ENCODE assay signal across 12 cellular contexts in the genomic region with DNA sequence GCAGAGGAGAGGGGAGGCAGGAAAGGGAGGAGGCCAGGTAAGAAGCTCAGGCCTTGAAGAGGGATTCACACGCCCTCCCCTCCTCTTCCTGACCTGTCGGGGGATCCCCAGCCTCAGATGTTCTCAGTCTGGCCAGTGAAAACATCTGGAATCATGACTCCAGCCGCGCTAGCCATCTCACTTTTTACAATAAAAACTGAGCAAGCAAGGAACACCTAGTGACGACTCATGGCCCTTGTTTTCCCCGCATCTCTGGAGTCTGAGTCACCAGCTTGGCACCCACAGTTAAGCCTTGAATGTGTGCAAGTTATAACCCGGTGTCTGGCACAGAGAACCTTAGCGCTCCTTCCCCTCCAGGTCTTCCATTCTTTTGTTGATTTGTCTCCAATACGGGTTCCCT.
DNase-seq lines count a peak whose midpoint lies in the region; ATAC-seq and TF ChIP-seq lines count a peak whose summit lies in the region.
"Had no signal": no experiment of that assay in that cellular context is flagged by ENCODE, and none has a peak within 500 bp of the region (broad histone marks: within the 10 kb centered on the region; RNA-seq: fewer than 3 reads in every experiment).

No MANE protein-coding gene starts in this region.

- BruUV-seq in Calu3 (replicated peaks; lab: Mats Ljungman, UMichigan): no TSS peak

- TF ChIP-seq CTCF in Calu3 (IDR thresholded peaks at IDR 0.05; ENCODE audit: unreplicated experiment) (no peak), osteocyte (IDR thresholded peaks at IDR 0.05) (no peak)

- H3K36me3 Mint-ChIP-seq in Calu3 (ENCODE audit: insufficient read depth, unreplicated experiment) (peaks cover 19% of the 10 kb centered on the region), osteocyte (ENCODE audit: unreplicated experiment) (peaks cover 2% of the 10 kb centered on the region)

- H3K9me3 Mint-ChIP-seq in Calu3 (ENCODE audit: low read depth, unreplicated experiment) (no peaks in the 10 kb centered on the region), osteocyte (ENCODE audit: unreplicated experiment) (no peaks in the 10 kb centered on the region)

- intact Hi-C loops in Calu3 (cut with micrococcal nuclease; ENCODE audit: unreplicated experiment): loop anchor here (2.0 to 5.0 kb wide), 2 partner anchors 45 to 64 kb away; no protein-coding TSS in a partner anchor

- H3K4me3 Mint-ChIP-seq in Calu3 (ENCODE audit: low read depth, unreplicated experiment) (peak overlapping the region; percentile 87), osteocyte (ENCODE audit: unreplicated experiment) (no peak overlapping the region)

- H3K27ac Mint-ChIP-seq in Calu3 (ENCODE audit: unreplicated experiment): peak overlapping the region; percentile 99
- peak overlapping the region; percentile 96 for H3K27ac Mint-ChIP-seq in osteocyte (ENCODE audit: unreplicated experiment)

- peaks cover 79% of the 10 kb centered on the region for H3K4me1 Mint-ChIP-seq in Calu3 (ENCODE audit: low read depth, unreplicated experiment)
- H3K4me1 Mint-ChIP-seq in osteocyte (ENCODE audit: unreplicated experiment): peaks cover 70% of the 10 kb centered on the region

- H3K27me3 Mint-ChIP-seq in Calu3 (ENCODE audit: unreplicated experiment) (no peaks in the 10 kb centered on the region), osteocyte (ENCODE audit: unreplicated experiment) (no peaks in the 10 kb centered on the region)

- DNase-seq in Calu3 (peak; percentile 67), NCI-H460 (ENCODE audit: extremely low read depth, low read depth) (peak; percentile 48), epithelial cell of prostate (ENCODE audit: low read depth, low spot score) (peak; percentile 92), osteocyte (ENCODE audit: extremely low spot score, unreplicated experiment) (no peak), SIG-M5 treated with dmso at 0.1 percent for 504 hours (lab: John Stamatoyannopoulos, UW; ENCODE audit: unreplicated experiment) (no peak), GM19238 (ENCODE audit: insufficient read length, low spot score) (no peak)
- DNase-seq: activated T-cell treated with anti-CD3 and anti-CD28 coated beads, Interleukin-2, amount 50 U/mL, for 48 hours; GDM1; heart left ventricle; SIG-M5 had no signal

- CTCF ChIA-PET in Calu3 (lab: Charles Lee): no interaction called here

- ATAC-seq in HG03521 (IDR thresholded peaks at IDR 0.05; ENCODE audit: unreplicated experiment) (no peak), HG03159 (IDR thresholded peaks at IDR 0.05; ENCODE audit: unreplicated experiment) (no peak)

- peak overlapping the region; percentile 100 for H3K27ac ChIP-seq in epithelial cell of prostate
- H3K27ac ChIP-seq: heart left ventricle had no signal

Comparison
In these comparisons a context has a peak if more than half of its experiments do, and no peak if none do; other contexts are left out.
1. DNase-seq: peak in Calu3 (single experiment), NCI-H460 (single experiment) and epithelial cell of prostate (single experiment); none in osteocyte (single experiment), SIG-M5 treated with dmso at 0.1 percent for 504 hours (single experiment) and GM19238 (single experiment).